Comparison of ENCODE assay signal across 24 cellular contexts in the genomic region with DNA sequence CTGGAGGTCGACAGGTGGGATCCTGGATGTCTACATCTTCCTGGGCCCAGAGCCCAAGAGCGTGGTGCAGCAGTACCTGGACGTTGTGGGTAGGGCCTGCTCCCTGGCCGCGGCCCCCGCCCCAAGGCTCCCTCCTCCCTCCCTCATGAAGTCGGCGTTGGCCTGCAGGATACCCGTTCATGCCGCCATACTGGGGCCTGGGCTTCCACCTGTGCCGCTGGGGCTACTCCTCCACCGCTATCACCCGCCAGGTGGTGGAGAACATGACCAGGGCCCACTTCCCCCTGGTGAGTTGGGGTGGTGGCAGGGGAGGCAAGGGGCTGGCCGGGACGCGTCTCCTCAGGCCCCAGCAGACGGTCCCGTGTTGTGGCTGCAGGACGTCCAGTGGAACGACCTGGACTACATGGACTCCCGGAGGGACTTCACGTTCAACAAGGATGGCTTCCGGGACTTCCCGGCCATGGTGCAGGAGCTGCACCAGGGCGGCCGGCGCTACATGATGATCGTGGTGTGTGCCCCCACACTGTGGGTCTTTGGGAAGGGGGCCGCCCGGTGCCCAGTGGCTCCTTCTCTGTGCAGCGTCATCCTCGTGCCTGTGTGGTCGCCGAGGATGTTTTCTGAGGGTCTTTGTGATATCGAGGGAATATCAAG. TPM values are rescaled to one million over a fixed set of nuclear protein-coding genes. Genes with fewer than 3 reads are reported as not detected.
DNase-seq lines count a peak whose midpoint lies in the region; ATAC-seq and TF ChIP-seq lines count a peak whose summit lies in the region.
"Had no signal": no experiment of that assay in that cellular context is flagged by ENCODE, and none has a peak within 500 bp of the region (broad histone marks: within the 10 kb centered on the region; RNA-seq: fewer than 3 reads in every experiment).

No MANE protein-coding gene starts in this region.

- no peaks in the 10 kb centered on the region for H3K9me3 Mint-ChIP-seq in stimulated activated memory B cell treated with anti-CD40 and anti-IgM and Interleukin-4, amounts not matched to agents 10 μg/mL and 1 μg/mL and 100 μg/mL, for 72 hours
- H3K9me3 Mint-ChIP-seq in CD4-positive, alpha-beta memory T cell = no peaks in the 10 kb centered on the region
- H3K9me3 Mint-ChIP-seq: CD8-positive, alpha-beta T cell; HFFc6; IgD-negative memory B cell had no signal

- ATAC-seq in left ventricle myocardium superior (no peak), Right ventricle myocardium inferior (no peak), HG03432 (IDR thresholded peaks at IDR 0.05; ENCODE audit: unreplicated experiment) (no peak)
- ATAC-seq in stimulated activated memory B cell treated with anti-CD40 and anti-IgM and Interleukin-4, amounts not matched to agents 10 μg/mL and 1 μg/mL and 100 μg/mL, for 72 hours = no peak
- ATAC-seq: CD8-positive, alpha-beta T cell; GM12878; PC-3 had no signal

- DNase-seq in left ventricle myocardium superior (peak; percentile 19), Right ventricle myocardium inferior (ENCODE audit: missing footprints) (no peak), hepatocyte (ENCODE audit: low spot score) (peak; percentile 3), posterior vena cava (ENCODE audit: low spot score) (peak; percentile 73), GOT3 (lab: John Stamatoyannopoulos, UW) (no peak)
- no peak for DNase-seq in CD4-positive, alpha-beta memory T cell
- DNase-seq: Calu3; CD8-positive, alpha-beta T cell; DMS53; EL; HFFc6; Karpas-422; NCI-H1436; NCI-H1930; NCI-H345; NCI-H524 treated with DMSO at 0.1 percent for 48 hours; PC-3; RPMI8226; SJCRH30 had no signal

- H3K36me3 Mint-ChIP-seq in stimulated activated memory B cell treated with anti-CD40 and anti-IgM and Interleukin-4, amounts not matched to agents 10 μg/mL and 1 μg/mL and 100 μg/mL, for 72 hours = peaks cover 6% of the 10 kb centered on the region
- no peaks in the 10 kb centered on the region for H3K36me3 Mint-ChIP-seq in CD4-positive, alpha-beta memory T cell

- peaks cover 19% of the 10 kb centered on the region for H3K4me1 Mint-ChIP-seq in stimulated activated memory B cell treated with anti-CD40 and anti-IgM and Interleukin-4, amounts not matched to agents 10 μg/mL and 1 μg/mL and 100 μg/mL, for 72 hours
- peaks cover 0 to 3% (median 0%) of the 10 kb centered on the region in 4 donors for H3K4me1 Mint-ChIP-seq in CD4-positive, alpha-beta memory T cell
- H3K4me1 Mint-ChIP-seq: IgD-negative memory B cell had no signal

- no peak overlapping the region for H3K4me3 ChIP-seq in hepatocyte
- H3K4me3 ChIP-seq in CD4-positive, alpha-beta memory T cell (ENCODE audit: low read length in 2 of 2) = no peak overlapping the region
- H3K4me3 ChIP-seq: BLaER1, GM12878, SJCRH30 had no signal

- H3K79me2 ChIP-seq in hepatocyte = no peaks in the 10 kb centered on the region

- POLR2A ChIA-PET in CD4-positive, alpha-beta memory T cell (lab: Charles Lee; ENCODE audit: partially characterized antibody) = no interaction called here

- H4K20me1 ChIP-seq in hepatocyte (ENCODE audit: insufficient read depth, poor library complexity, severe bottlenecking) = no peaks in the 10 kb centered on the region

- H3K27ac ChIP-seq in hepatocyte = no peak overlapping the region
- no peak overlapping the region for H3K27ac ChIP-seq in CD4-positive, alpha-beta memory T cell (ENCODE audit: low read depth, low read length)
- H3K27ac ChIP-seq: BLaER1, SJCRH30 had no signal

- intact Hi-C loops in left ventricle myocardium superior (cut with micrococcal nuclease) = no loop called here
- intact Hi-C loops in Right ventricle myocardium inferior (cut with DNase I) = no loop called here
- intact Hi-C loops in posterior vena cava (cut with DNase I) = no loop called here
- intact Hi-C loops in CD4-positive, alpha-beta memory T cell (cut with micrococcal nuclease) = no loop called here

- H3K9me3 ChIP-seq in hepatocyte (ENCODE audit: low read depth) = no peaks in the 10 kb centered on the region
- H3K9me3 ChIP-seq in CD4-positive, alpha-beta memory T cell (ENCODE audit: control insufficient read depth in 1 of 2, low read length in 2 of 2) = no peaks in the 10 kb centered on the region
- H3K9me3 ChIP-seq: BLaER1, SJCRH30 had no signal

- CTCF ChIA-PET in CD4-positive, alpha-beta memory T cell (lab: Charles Lee; ENCODE audit: partially characterized antibody) = interaction anchor here (2.5 kb wide), 1 partner anchor 7 kb away, joined by 7 read pairs; the partner anchor contains the start of gene GAA

- no peaks in the 10 kb centered on the region for H3K9me2 ChIP-seq in hepatocyte (replicated peaks; ENCODE audit: insufficient read depth)

- H3K4me2 ChIP-seq in hepatocyte = no peak overlapping the region
- H3K4me2 ChIP-seq: BLaER1 had no signal

- TF ChIP-seq CTCF in hepatocyte (IDR thresholded peaks at IDR 0.05; ENCODE audit: poor library complexity) = no peak

- no peak overlapping the region for H3K4me3 Mint-ChIP-seq in stimulated activated memory B cell treated with anti-CD40 and anti-IgM and Interleukin-4, amounts not matched to agents 10 μg/mL and 1 μg/mL and 100 μg/mL, for 72 hours
- H3K4me3 Mint-ChIP-seq in CD4-positive, alpha-beta memory T cell = no peak overlapping the region
- H3K4me3 Mint-ChIP-seq: CD8-positive, alpha-beta T cell; HFFc6 had no signal

- H3K4me1 ChIP-seq in hepatocyte (ENCODE audit: insufficient read depth) = no peaks in the 10 kb centered on the region
- no peaks in the 10 kb centered on the region for H3K4me1 ChIP-seq in CD4-positive, alpha-beta memory T cell (ENCODE audit: insufficient read depth, low read length)

- H3K27ac Mint-ChIP-seq in stimulated activated memory B cell treated with anti-CD40 and anti-IgM and Interleukin-4, amounts not matched to agents 10 μg/mL and 1 μg/mL and 100 μg/mL, for 72 hours = no peak overlapping the region
- H3K27ac Mint-ChIP-seq in CD4-positive, alpha-beta memory T cell = no peak overlapping the region
- H3K27ac Mint-ChIP-seq: CD8-positive, alpha-beta T cell; HFFc6; IgD-negative memory B cell had no signal

- no peak overlapping the region for H2AFZ ChIP-seq in hepatocyte

- no peaks in the 10 kb centered on the region for H3K36me3 ChIP-seq in hepatocyte (replicated peaks; ENCODE audit: insufficient read depth, low read depth)
- no peaks in the 10 kb centered on the region for H3K36me3 ChIP-seq in CD4-positive, alpha-beta memory T cell (ENCODE audit: insufficient read depth, low read length)
- H3K36me3 ChIP-seq: SJCRH30 had no signal

- no peaks in the 10 kb centered on the region for H3K27me3 ChIP-seq in hepatocyte
- no peaks in the 10 kb centered on the region for H3K27me3 ChIP-seq in CD4-positive, alpha-beta memory T cell (ENCODE audit: insufficient read depth, low read length)
- H3K27me3 ChIP-seq: BLaER1, SJCRH30 had no signal

- peaks cover 9% of the 10 kb centered on the region for H3K27me3 Mint-ChIP-seq in stimulated activated memory B cell treated with anti-CD40 and anti-IgM and Interleukin-4, amounts not matched to agents 10 μg/mL and 1 μg/mL and 100 μg/mL, for 72 hours
- H3K27me3 Mint-ChIP-seq in CD4-positive, alpha-beta memory T cell = no peaks in the 10 kb centered on the region
- H3K27me3 Mint-ChIP-seq: IgD-negative memory B cell had no signal

- WGBS in hepatocyte (ENCODE audit: low lambda C conversion rate, missing lambda C conversion rate) = 96% methylated on average over 24 of the region's 35 CpGs

RNA-seq across cellular contexts. Expression of gene GAA, which starts 7.1 kb away (rescaled TPM):
- total RNA-seq in left ventricle myocardium superior (45.8 TPM), Right ventricle myocardium inferior (46.0 TPM), hepatocyte (35.2 and 37.1 TPM in 2 replicates), posterior vena cava (10 to 100 TPM; 38.7 to 42.8 TPM)
- 43.1 and 55.8 TPM in 2 replicates for polyA plus RNA-seq in hepatocyte
- 10 to 100 TPM; 41.1 to 44.8 TPM for total RNA-seq in CD4-positive, alpha-beta memory T cell
- 10 to 100 TPM; 14.5 to 15.3 TPM for polyA plus RNA-seq in CD4-positive, alpha-beta memory T cell

RNA-seq across cellular contexts. Expression of gene EIF4A3, which starts 38.5 kb away (rescaled TPM):
- total RNA-seq in left ventricle myocardium superior (31.6 TPM), Right ventricle myocardium inferior (31.3 TPM), hepatocyte (59.3 and 81.7 TPM in 2 replicates), posterior vena cava (10 to 100 TPM; 48.8 to 50.5 TPM)
- polyA plus RNA-seq in hepatocyte = 106 and 107 TPM in 2 replicates
- total RNA-seq in CD4-positive, alpha-beta memory T cell = 10 to 100 TPM; 54.2 to 56.0 TPM
- polyA plus RNA-seq in CD4-positive, alpha-beta memory T cell = 100 to 1,000 TPM in 1 of 2 donors, 10 to 100 TPM in 1; 85.8 to 105 TPM

Comparison
In these comparisons a context has a peak if more than half of its experiments do, and no peak if none do; other contexts are left out.
1. DNase-seq: peak in left ventricle myocardium superior (single experiment), hepatocyte (single experiment) and posterior vena cava (single experiment); none in Right ventricle myocardium inferior (single experiment), CD4-positive, alpha-beta memory T cell (0 of 5) and GOT3 (single experiment).